Comparison of ENCODE assay signal across 8 cellular contexts in genomic region chr1:111989531-111990025, GRCh38. TPM values are rescaled to one million over a fixed set of nuclear protein-coding genes. Genes with fewer than 3 reads are reported as not detected.
A peak's percentile ranks its signal among the peaks of the same experiment; 100 is the strongest.
DNase-seq lines count a peak whose midpoint lies in the region; ATAC-seq and TF ChIP-seq lines count a peak whose summit lies in the region.

Gene KCND3, minus strand, starts transcription at chr1:111989668.

- peaks cover 2% of the 10 kb centered on the region for H3K4me1 Mint-ChIP-seq in T-helper 1 cell treated with Interleukin-12 subunit alpha and Interleukin-12 subunit beta and Interleukin-4 antibody, amounts not matched to agents 30 μg/mL and 1 μg/mL, for 36 hours (ENCODE audit: low read depth)

- H3K36me3 ChIP-seq in esophagus squamous epithelium (no peaks in the 10 kb centered on the region), muscle layer of colon (ENCODE audit: insufficient read depth, low read length) (no peaks in the 10 kb centered on the region), upper lobe of right lung (no peaks in the 10 kb centered on the region)

- H3K36me3 Mint-ChIP-seq in T-helper 1 cell treated with Interleukin-12 subunit alpha and Interleukin-12 subunit beta and Interleukin-4 antibody, amounts not matched to agents 30 μg/mL and 1 μg/mL, for 36 hours (ENCODE audit: low read depth) = no peaks in the 10 kb centered on the region

- no peak for TF ChIP-seq POLR2A in esophagus squamous epithelium (IDR thresholded peaks at IDR 0.05)

- no peaks in the 10 kb centered on the region for H3K9me3 Mint-ChIP-seq in T-helper 1 cell treated with Interleukin-12 subunit alpha and Interleukin-12 subunit beta and Interleukin-4 antibody, amounts not matched to agents 30 μg/mL and 1 μg/mL, for 36 hours

- H3K4me3 ChIP-seq in esophagus squamous epithelium (peak within 1 kb of the TSS; percentile 54 to 82 (median 64)), muscle layer of colon (ENCODE audit: low read depth in 1 of 2, low read length in 2 of 2) (peak within 1 kb of the TSS; percentile 44 to 70), upper lobe of right lung (peak within 1 kb of the TSS; percentile 58)

- DNase-seq in T-helper 1 cell (no peak), esophagus squamous epithelium (lab: John Stamatoyannopoulos, UW) (no peak), upper lobe of right lung (peak; percentile 78), NCI-H1930 (lab: John Stamatoyannopoulos, UW) (no peak)

- ATAC-seq in SK-N-SH treated with all-trans-retinoic acid at 6 μM for 48 hours (peak; percentile 49), upper lobe of right lung (peak; percentile 47), GM18511 (IDR thresholded peaks at IDR 0.05; ENCODE audit: unreplicated experiment) (no peak)

- H3K9ac ChIP-seq in muscle layer of colon (ENCODE audit: low read length) = no peak within 1 kb of the TSS

- peaks cover 0 to 52% (median 0%) of the 10 kb centered on the region in 4 donors for H3K27me3 ChIP-seq in esophagus squamous epithelium
- no peaks in the 10 kb centered on the region for H3K27me3 ChIP-seq in muscle layer of colon (ENCODE audit: control insufficient read depth in 1 of 2, insufficient read depth in 2 of 2, low read length in 2 of 2)
- H3K27me3 ChIP-seq in upper lobe of right lung = peaks cover 20% of the 10 kb centered on the region

- peaks cover 81% of the 10 kb centered on the region for H3K27me3 Mint-ChIP-seq in T-helper 1 cell treated with Interleukin-12 subunit alpha and Interleukin-12 subunit beta and Interleukin-4 antibody, amounts not matched to agents 30 μg/mL and 1 μg/mL, for 36 hours (ENCODE audit: low read depth)

- intact Hi-C loops in esophagus squamous epithelium (cut with DNase I) (loop anchor here (10.0 kb wide), 1 partner anchor 195 kb away; no protein-coding TSS in a partner anchor), upper lobe of right lung (cut with DNase I) (no loop called here)

- WGBS in esophagus squamous epithelium, 2 donors = 1% methylated on average over 18 of the region's 83 CpGs; no CpG with 5 or more reads in 1 of the 2 donors

- no peak for TF ChIP-seq CTCF in esophagus squamous epithelium (IDR thresholded peaks at IDR 0.05)
- no peak for TF ChIP-seq CTCF in upper lobe of right lung (IDR thresholded peaks at IDR 0.05)

- H3K4me1 ChIP-seq in esophagus squamous epithelium (peaks cover 16 to 36% (median 21%) of the 10 kb centered on the region in 3 donors), muscle layer of colon (ENCODE audit: insufficient read depth, low read length) (peaks cover 40% of the 10 kb centered on the region), upper lobe of right lung (peaks cover 30% of the 10 kb centered on the region)

- no peak within 1 kb of the TSS for H3K27ac Mint-ChIP-seq in T-helper 1 cell treated with Interleukin-12 subunit alpha and Interleukin-12 subunit beta and Interleukin-4 antibody, amounts not matched to agents 30 μg/mL and 1 μg/mL, for 36 hours

- H3K27ac ChIP-seq in esophagus squamous epithelium (peak within 1 kb of the TSS; percentile 48 to 83 (median 68)), muscle layer of colon (ENCODE audit: low read depth, low read length) (peak within 1 kb of the TSS; percentile 78), upper lobe of right lung (peak within 1 kb of the TSS; percentile 37)

- H3K4me3 Mint-ChIP-seq in T-helper 1 cell treated with Interleukin-12 subunit alpha and Interleukin-12 subunit beta and Interleukin-4 antibody, amounts not matched to agents 30 μg/mL and 1 μg/mL, for 36 hours = peak within 1 kb of the TSS; percentile 31

- H3K9me3 ChIP-seq in esophagus squamous epithelium = no peaks in the 10 kb centered on the region
- no peaks in the 10 kb centered on the region for H3K9me3 ChIP-seq in muscle layer of colon (ENCODE audit: low read length)
- no peaks in the 10 kb centered on the region for H3K9me3 ChIP-seq in upper lobe of right lung

TF ChIP-seq in SK-N-SH treated with all-trans-retinoic acid at 6 μM for 48 hours, 23 proteins besides CTCF, POLR2A, EP300 and RAD21:
- TF ChIP-seq CREB5 (CRISPR knock-in tag; IDR thresholded peaks at IDR 0.05; ENCODE audit: low read depth) (no peak), ZFP30 (CRISPR knock-in tag; IDR thresholded peaks at IDR 0.05) (no peak), TSHZ2 (CRISPR knock-in tag; IDR thresholded peaks at IDR 0.05) (no peak), RARB (CRISPR knock-in tag; IDR thresholded peaks at IDR 0.05) (no peak), TOX (CRISPR knock-in tag; IDR thresholded peaks at IDR 0.05; ENCODE audit: borderline replicate concordance) (no peak), ESRRG (CRISPR knock-in tag; IDR thresholded peaks at IDR 0.05) (no peak)
TF ChIP-seq in SK-N-SH treated with all-trans-retinoic acid at 6 μM for 48 hours: peak in this region for 0.

RNA-seq across cellular contexts. Expression of gene KCND3, which starts in this region (rescaled TPM):
- total RNA-seq in esophagus squamous epithelium (1 to 10 TPM; 2.4 to 6.0 (median 3.9) TPM), upper lobe of right lung (6.3 TPM)
